1 cellular context compared by ENCODE assay signal in the genomic region with DNA sequence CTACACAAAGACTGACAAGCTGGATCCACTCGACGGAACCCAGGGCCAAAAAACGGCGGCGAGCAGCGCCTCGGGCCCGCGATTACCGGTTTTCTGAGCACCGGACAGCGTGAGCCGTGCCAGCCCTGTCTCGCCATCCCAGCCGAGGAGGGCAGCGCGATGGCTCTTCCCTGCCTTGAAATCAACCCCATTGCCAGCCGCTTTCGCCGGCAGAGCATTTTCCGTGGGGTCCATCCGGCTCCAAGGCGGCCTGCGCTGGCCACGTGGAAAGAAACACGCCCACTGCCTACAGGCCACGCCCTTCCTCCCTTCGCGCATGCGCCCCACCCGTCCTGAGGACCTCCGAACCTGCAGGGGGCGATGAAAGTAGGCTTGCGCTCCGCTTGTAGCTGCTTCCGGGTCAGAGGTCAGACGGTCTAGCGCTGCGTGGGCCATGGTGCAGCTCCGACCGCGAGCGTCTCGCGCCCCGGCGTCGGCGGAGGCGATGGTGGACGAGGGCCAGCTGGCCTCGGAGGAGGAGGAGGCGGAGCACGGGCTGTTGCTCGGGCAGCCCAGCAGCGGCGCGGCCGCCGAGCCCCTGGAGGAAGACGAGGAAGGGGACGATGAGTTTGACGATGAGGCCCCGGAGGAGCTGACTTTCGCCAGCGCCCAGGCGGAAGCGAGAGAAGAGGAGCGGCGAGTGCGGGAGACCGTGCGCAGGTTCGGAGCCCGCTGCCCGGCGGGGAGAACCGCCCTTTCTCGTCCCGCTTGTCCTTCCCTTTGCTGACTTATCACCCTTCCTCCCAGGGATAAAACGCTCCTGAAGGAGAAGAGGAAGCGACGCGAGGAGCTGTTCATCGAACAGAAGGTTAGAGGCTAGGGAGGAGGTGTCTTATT.
TF ChIP-seq lines count a peak whose summit lies in the region.

Gene NOL7, plus strand, starts transcription at position 410 of the 876 bp plus-strand sequence. Its CDS starts 24 bp downstream, at position 434.

TF ChIP-seq in GM12878, 131 proteins besides CTCF, POLR2A, EP300 and RAD21 (continued from another document and continues in another):
- no peak for TF ChIP-seq ZBTB4 (CRISPR knock-in tag; IDR thresholded peaks at IDR 0.05)
- TF ChIP-seq NRF1 (conservative IDR thresholded peaks at IDR 0.05; ENCODE audit: low read depth, low read length) = peak; percentile 88
- TF ChIP-seq, protein P1, sequence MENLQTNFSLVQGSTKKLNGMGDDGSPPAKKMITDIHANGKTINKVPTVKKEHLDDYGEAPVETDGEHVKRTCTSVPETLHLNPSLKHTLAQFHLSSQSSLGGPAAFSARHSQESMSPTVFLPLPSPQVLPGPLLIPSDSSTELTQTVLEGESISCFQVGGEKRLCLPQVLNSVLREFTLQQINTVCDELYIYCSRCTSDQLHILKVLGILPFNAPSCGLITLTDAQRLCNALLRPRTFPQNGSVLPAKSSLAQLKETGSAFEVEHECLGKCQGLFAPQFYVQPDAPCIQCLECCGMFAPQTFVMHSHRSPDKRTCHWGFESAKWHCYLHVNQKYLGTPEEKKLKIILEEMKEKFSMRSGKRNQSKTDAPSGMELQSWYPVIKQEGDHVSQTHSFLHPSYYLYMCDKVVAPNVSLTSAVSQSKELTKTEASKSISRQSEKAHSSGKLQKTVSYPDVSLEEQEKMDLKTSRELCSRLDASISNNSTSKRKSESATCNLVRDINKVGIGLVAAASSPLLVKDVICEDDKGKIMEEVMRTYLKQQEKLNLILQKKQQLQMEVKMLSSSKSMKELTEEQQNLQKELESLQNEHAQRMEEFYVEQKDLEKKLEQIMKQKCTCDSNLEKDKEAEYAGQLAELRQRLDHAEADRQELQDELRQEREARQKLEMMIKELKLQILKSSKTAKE (IDR thresholded peaks at IDR 0.05; ENCODE audit: low read depth, poor library complexity, severe bottlenecking) = peak; percentile 68
- TF ChIP-seq HDGF (IDR thresholded peaks at IDR 0.05) = peak; percentile 81; the same call in 1 of the 2 replicates
- TF ChIP-seq, protein P2, sequence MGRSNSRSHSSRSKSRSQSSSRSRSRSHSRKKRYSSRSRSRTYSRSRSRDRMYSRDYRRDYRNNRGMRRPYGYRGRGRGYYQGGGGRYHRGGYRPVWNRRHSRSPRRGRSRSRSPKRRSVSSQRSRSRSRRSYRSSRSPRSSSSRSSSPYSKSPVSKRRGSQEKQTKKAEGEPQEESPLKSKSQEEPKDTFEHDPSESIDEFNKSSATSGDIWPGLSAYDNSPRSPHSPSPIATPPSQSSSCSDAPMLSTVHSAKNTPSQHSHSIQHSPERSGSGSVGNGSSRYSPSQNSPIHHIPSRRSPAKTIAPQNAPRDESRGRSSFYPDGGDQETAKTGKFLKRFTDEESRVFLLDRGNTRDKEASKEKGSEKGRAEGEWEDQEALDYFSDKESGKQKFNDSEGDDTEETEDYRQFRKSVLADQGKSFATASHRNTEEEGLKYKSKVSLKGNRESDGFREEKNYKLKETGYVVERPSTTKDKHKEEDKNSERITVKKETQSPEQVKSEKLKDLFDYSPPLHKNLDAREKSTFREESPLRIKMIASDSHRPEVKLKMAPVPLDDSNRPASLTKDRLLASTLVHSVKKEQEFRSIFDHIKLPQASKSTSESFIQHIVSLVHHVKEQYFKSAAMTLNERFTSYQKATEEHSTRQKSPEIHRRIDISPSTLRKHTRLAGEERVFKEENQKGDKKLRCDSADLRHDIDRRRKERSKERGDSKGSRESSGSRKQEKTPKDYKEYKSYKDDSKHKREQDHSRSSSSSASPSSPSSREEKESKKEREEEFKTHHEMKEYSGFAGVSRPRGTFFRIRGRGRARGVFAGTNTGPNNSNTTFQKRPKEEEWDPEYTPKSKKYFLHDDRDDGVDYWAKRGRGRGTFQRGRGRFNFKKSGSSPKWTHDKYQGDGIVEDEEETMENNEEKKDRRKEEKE (IDR thresholded peaks at IDR 0.05) = no peak
- TF ChIP-seq NR2C1 (IDR thresholded peaks at IDR 0.05) = peak; percentile 100
- peak; percentile 95 for TF ChIP-seq GABPA (IDR thresholded peaks at IDR 0.05; ENCODE audit: low read depth)
- TF ChIP-seq FOXK2 (IDR thresholded peaks at IDR 0.05) = peak; percentile 82
- TF ChIP-seq KDM1A (IDR thresholded peaks at IDR 0.05; ENCODE audit: borderline replicate concordance) = no peak
- no peak for TF ChIP-seq KAT2A (conservative IDR thresholded peaks at IDR 0.05; ENCODE audit: control insufficient read depth, low read depth, low read length)
- TF ChIP-seq POU2F2 (IDR thresholded peaks at IDR 0.05; ENCODE audit: borderline replicate concordance, low read depth, low read length) = peak; percentile 83; the same call in 2 of the 3 replicates
- TF ChIP-seq LARP7 (IDR thresholded peaks at IDR 0.05) = peak; percentile 87
- peak; percentile 74 for TF ChIP-seq RAD51 (IDR thresholded peaks at IDR 0.05)
- TF ChIP-seq SRF (IDR thresholded peaks at IDR 0.05; ENCODE audit: low read depth in 2 of 2, low read length in 2 of 2) = 0 out of 4 replicates have a peak, but pooled peaks of 1 of the 2 experiments have one; percentile 15
- TF ChIP-seq TCF12 (IDR thresholded peaks at IDR 0.05; ENCODE audit: low read depth, low read length) = peak; percentile 87; the same call in 1 of the 2 replicates
- TF ChIP-seq MTA3 (IDR thresholded peaks at IDR 0.05; ENCODE audit: borderline replicate concordance, low read length) = no peak
- TF ChIP-seq SP1 (IDR thresholded peaks at IDR 0.05; ENCODE audit: low read depth, low read length) = peak; percentile 73
- TF ChIP-seq, protein P3, sequence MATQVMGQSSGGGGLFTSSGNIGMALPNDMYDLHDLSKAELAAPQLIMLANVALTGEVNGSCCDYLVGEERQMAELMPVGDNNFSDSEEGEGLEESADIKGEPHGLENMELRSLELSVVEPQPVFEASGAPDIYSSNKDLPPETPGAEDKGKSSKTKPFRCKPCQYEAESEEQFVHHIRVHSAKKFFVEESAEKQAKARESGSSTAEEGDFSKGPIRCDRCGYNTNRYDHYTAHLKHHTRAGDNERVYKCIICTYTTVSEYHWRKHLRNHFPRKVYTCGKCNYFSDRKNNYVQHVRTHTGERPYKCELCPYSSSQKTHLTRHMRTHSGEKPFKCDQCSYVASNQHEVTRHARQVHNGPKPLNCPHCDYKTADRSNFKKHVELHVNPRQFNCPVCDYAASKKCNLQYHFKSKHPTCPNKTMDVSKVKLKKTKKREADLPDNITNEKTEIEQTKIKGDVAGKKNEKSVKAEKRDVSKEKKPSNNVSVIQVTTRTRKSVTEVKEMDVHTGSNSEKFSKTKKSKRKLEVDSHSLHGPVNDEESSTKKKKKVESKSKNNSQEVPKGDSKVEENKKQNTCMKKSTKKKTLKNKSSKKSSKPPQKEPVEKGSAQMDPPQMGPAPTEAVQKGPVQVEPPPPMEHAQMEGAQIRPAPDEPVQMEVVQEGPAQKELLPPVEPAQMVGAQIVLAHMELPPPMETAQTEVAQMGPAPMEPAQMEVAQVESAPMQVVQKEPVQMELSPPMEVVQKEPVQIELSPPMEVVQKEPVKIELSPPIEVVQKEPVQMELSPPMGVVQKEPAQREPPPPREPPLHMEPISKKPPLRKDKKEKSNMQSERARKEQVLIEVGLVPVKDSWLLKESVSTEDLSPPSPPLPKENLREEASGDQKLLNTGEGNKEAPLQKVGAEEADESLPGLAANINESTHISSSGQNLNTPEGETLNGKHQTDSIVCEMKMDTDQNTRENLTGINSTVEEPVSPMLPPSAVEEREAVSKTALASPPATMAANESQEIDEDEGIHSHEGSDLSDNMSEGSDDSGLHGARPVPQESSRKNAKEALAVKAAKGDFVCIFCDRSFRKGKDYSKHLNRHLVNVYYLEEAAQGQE (IDR thresholded peaks at IDR 0.05; ENCODE audit: low read depth, low read length) = no peak
- no peak; the same call in 1 of the 2 replicates for TF ChIP-seq ATF7 (IDR thresholded peaks at IDR 0.05; ENCODE audit: low read depth)
- no peak for TF ChIP-seq CHD4 (IDR thresholded peaks at IDR 0.05)
- TF ChIP-seq NFYA (IDR thresholded peaks at IDR 0.05; ENCODE audit: borderline replicate concordance, low read depth, low read length) = no peak
- TF ChIP-seq ZNF217 (IDR thresholded peaks at IDR 0.05) = no peak
- TF ChIP-seq BRCA1 (IDR thresholded peaks at IDR 0.05; ENCODE audit: low read depth, low read length) = no peak
- TF ChIP-seq, protein P4, sequence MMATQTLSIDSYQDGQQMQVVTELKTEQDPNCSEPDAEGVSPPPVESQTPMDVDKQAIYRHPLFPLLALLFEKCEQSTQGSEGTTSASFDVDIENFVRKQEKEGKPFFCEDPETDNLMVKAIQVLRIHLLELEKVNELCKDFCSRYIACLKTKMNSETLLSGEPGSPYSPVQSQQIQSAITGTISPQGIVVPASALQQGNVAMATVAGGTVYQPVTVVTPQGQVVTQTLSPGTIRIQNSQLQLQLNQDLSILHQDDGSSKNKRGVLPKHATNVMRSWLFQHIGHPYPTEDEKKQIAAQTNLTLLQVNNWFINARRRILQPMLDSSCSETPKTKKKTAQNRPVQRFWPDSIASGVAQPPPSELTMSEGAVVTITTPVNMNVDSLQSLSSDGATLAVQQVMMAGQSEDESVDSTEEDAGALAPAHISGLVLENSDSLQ (IDR thresholded peaks at IDR 0.05) = no peak
- TF ChIP-seq IRF3 (IDR thresholded peaks at IDR 0.05) = no peak
- TF ChIP-seq POLR2AphosphoS5 (IDR thresholded peaks at IDR 0.05; ENCODE audit: low read length) = peak; percentile 86
- TF ChIP-seq NR2F1 (conservative IDR thresholded peaks at IDR 0.05) = peak; percentile 99
- peak; percentile 94 for TF ChIP-seq NKRF (conservative IDR thresholded peaks at IDR 0.05)
- TF ChIP-seq SMARCA5 (IDR thresholded peaks at IDR 0.05) = no peak; the same call in none of the 2 replicates
- peak; percentile 96 for TF ChIP-seq MYC (IDR thresholded peaks at IDR 0.05; ENCODE audit: insufficient read depth, insufficient read length, insufficient replicate concordance, low read length, severe bottlenecking)
- TF ChIP-seq TBL1XR1 (IDR thresholded peaks at IDR 0.05; ENCODE audit: low read depth, low read length) = no peak
- peak; percentile 96 for TF ChIP-seq ZNF687 (IDR thresholded peaks at IDR 0.05)
- no peak for TF ChIP-seq FOXM1 (IDR thresholded peaks at IDR 0.05; ENCODE audit: low read depth, low read length)
- peak; percentile 68; the same call in 1 of the 2 replicates for TF ChIP-seq NBN (IDR thresholded peaks at IDR 0.05)
